ENCODE assay signal across 8 cellular contexts in genomic region chr2:207283356-207283755, GRCh38.
A peak's percentile ranks its signal among the peaks of the same experiment; 100 is the strongest.
DNase-seq lines count a peak whose midpoint lies in the region; ATAC-seq and TF ChIP-seq lines count a peak whose summit lies in the region.

No MANE protein-coding gene starts in this region.

- H3K27ac ChIP-seq in colonic mucosa = no peak overlapping the region

- H3K9me3 Mint-ChIP-seq in activated CD4-positive, alpha-beta T cell treated with anti-CD3 and anti-CD28 coated beads, Interleukin-2, amount 10 ng/mL, durations not matched to agents 7 days and 5 days = peaks cover 8% of the 10 kb centered on the region
- H3K9me3 Mint-ChIP-seq in stimulated activated naive B cell treated with anti-CD40 and anti-IgM and Interleukin-4, amounts not matched to agents 10 μg/mL and 1 μg/mL and 100 μg/mL, for 72 hours = no peaks in the 10 kb centered on the region

- peaks cover 2% of the 10 kb centered on the region for H3K36me3 Mint-ChIP-seq in activated CD4-positive, alpha-beta T cell treated with anti-CD3 and anti-CD28 coated beads, Interleukin-2, amount 10 ng/mL, durations not matched to agents 7 days and 5 days (ENCODE audit: low read depth)
- H3K36me3 Mint-ChIP-seq in stimulated activated naive B cell treated with anti-CD40 and anti-IgM and Interleukin-4, amounts not matched to agents 10 μg/mL and 1 μg/mL and 100 μg/mL, for 72 hours = no peaks in the 10 kb centered on the region

- H3K9me3 ChIP-seq in colonic mucosa = no peaks in the 10 kb centered on the region

- H3K4me3 ChIP-seq in fibroblast of mammary gland (ENCODE audit: control insufficient read depth, low read depth, low read length) (no peak overlapping the region), colonic mucosa (no peak overlapping the region)

- H3K4me1 ChIP-seq in colonic mucosa = no peaks in the 10 kb centered on the region

- H3K27me3 Mint-ChIP-seq in activated CD4-positive, alpha-beta T cell treated with anti-CD3 and anti-CD28 coated beads, Interleukin-2, amount 10 ng/mL, durations not matched to agents 7 days and 5 days = no peaks in the 10 kb centered on the region
- no peaks in the 10 kb centered on the region for H3K27me3 Mint-ChIP-seq in stimulated activated naive B cell treated with anti-CD40 and anti-IgM and Interleukin-4, amounts not matched to agents 10 μg/mL and 1 μg/mL and 100 μg/mL, for 72 hours

- TF ChIP-seq CTCF in fibroblast of mammary gland (conservative IDR thresholded peaks at IDR 0.05; ENCODE audit: control insufficient read depth, insufficient read depth, low read depth, low read length) = peak; percentile 19
- no peak for TF ChIP-seq CTCF in colonic mucosa (IDR thresholded peaks at IDR 0.05)

- no peak overlapping the region for H3K9ac ChIP-seq in colonic mucosa (ENCODE audit: low read depth in 2 of 2, low read length in 2 of 2)

- peak; percentile 10 for DNase-seq in activated CD4-positive, alpha-beta T cell treated with anti-CD3 and anti-CD28 coated beads, Interleukin-2, amount 10 ng/mL, durations not matched to agents 7 days and 5 days
- DNase-seq in activated CD4-positive, alpha-beta T cell treated with anti-CD3 and anti-CD28 coated beads for 1 hour = no peak
- DNase-seq in NCI-H2227 (lab: John Stamatoyannopoulos, UW; ENCODE audit: unreplicated experiment) = peak; percentile 31
- DNase-seq in fibroblast of mammary gland (ENCODE audit: low read depth) = peak; percentile 23
- DNase-seq in stimulated activated naive B cell treated with anti-CD40 and anti-IgM and Interleukin-4, amounts not matched to agents 10 μg/mL and 1 μg/mL and 100 μg/mL, for 72 hours = no peak
- no peak for DNase-seq in NCI-H1105 treated with DMSO at 0.1 percent for 48 hours (lab: John Stamatoyannopoulos, UW)
- DNase-seq in hepatic stellate cell (ENCODE audit: low spot score) = no peak
- DNase-seq in colonic mucosa = no peak

- POLR2A ChIA-PET in activated CD4-positive, alpha-beta T cell treated with anti-CD3 and anti-CD28 coated beads, Interleukin-2, amount 10 ng/mL, durations not matched to agents 7 days and 5 days (lab: Charles Lee) = interaction anchor here (0.6 to 0.9 kb wide), 2 partner anchors 15 to 55 kb away, joined by 3 to 4 read pairs; no protein-coding TSS in a partner anchor

- ATAC-seq in stimulated activated naive B cell treated with anti-CD40 and anti-IgM and Interleukin-4, amounts not matched to agents 10 μg/mL and 1 μg/mL and 100 μg/mL, for 72 hours (replicated peaks) = peak; percentile 64 to 77

- CTCF ChIA-PET in activated CD4-positive, alpha-beta T cell treated with anti-CD3 and anti-CD28 coated beads, Interleukin-2, amount 10 ng/mL, durations not matched to agents 7 days and 5 days (lab: Charles Lee) = interaction anchor here (1.1 to 2.4 kb wide), 5 partner anchors 10 to 40 kb away, joined by 3 to 12 read pairs (median 5); no protein-coding TSS in a partner anchor

- H3K27ac Mint-ChIP-seq in activated CD4-positive, alpha-beta T cell treated with anti-CD3 and anti-CD28 coated beads, Interleukin-2, amount 10 ng/mL, durations not matched to agents 7 days and 5 days = peak overlapping the region; percentile 89
- peak overlapping the region; percentile 53 for H3K27ac Mint-ChIP-seq in stimulated activated naive B cell treated with anti-CD40 and anti-IgM and Interleukin-4, amounts not matched to agents 10 μg/mL and 1 μg/mL and 100 μg/mL, for 72 hours

- H3K27me3 ChIP-seq in colonic mucosa = no peaks in the 10 kb centered on the region

- peak overlapping the region; percentile 46 for H3K4me3 Mint-ChIP-seq in activated CD4-positive, alpha-beta T cell treated with anti-CD3 and anti-CD28 coated beads, Interleukin-2, amount 10 ng/mL, durations not matched to agents 7 days and 5 days
- H3K4me3 Mint-ChIP-seq in stimulated activated naive B cell treated with anti-CD40 and anti-IgM and Interleukin-4, amounts not matched to agents 10 μg/mL and 1 μg/mL and 100 μg/mL, for 72 hours = peak overlapping the region; percentile 40 to 53

- no peaks in the 10 kb centered on the region for H3K36me3 ChIP-seq in colonic mucosa

- intact Hi-C loops in colonic mucosa (cut with DNase I) = no loop called here

- H3K4me1 Mint-ChIP-seq in activated CD4-positive, alpha-beta T cell treated with anti-CD3 and anti-CD28 coated beads, Interleukin-2, amount 10 ng/mL, durations not matched to agents 7 days and 5 days = peaks cover 33% of the 10 kb centered on the region
- peaks cover 31 to 36% of the 10 kb centered on the region in 2 donors for H3K4me1 Mint-ChIP-seq in stimulated activated naive B cell treated with anti-CD40 and anti-IgM and Interleukin-4, amounts not matched to agents 10 μg/mL and 1 μg/mL and 100 μg/mL, for 72 hours

Comparison
In these comparisons a context has a peak if more than half of its experiments do, and no peak if none do; other contexts are left out.
1. DNase-seq: peak in activated CD4-positive, alpha-beta T cell treated with anti-CD3 and anti-CD28 coated beads, Interleukin-2, amount 10 ng/mL, durations not matched to agents 7 days and 5 days (single experiment), NCI-H2227 (single experiment) and fibroblast of mammary gland (single experiment); none in activated CD4-positive, alpha-beta T cell treated with anti-CD3 and anti-CD28 coated beads for 1 hour (single experiment), stimulated activated naive B cell treated with anti-CD40 and anti-IgM and Interleukin-4, amounts not matched to agents 10 μg/mL and 1 μg/mL and 100 μg/mL, for 72 hours (single experiment), NCI-H1105 treated with DMSO at 0.1 percent for 48 hours (single experiment), hepatic stellate cell (single experiment) and colonic mucosa (single experiment).